Comparison of ENCODE assay signal across 21 cellular contexts in the genomic region with DNA sequence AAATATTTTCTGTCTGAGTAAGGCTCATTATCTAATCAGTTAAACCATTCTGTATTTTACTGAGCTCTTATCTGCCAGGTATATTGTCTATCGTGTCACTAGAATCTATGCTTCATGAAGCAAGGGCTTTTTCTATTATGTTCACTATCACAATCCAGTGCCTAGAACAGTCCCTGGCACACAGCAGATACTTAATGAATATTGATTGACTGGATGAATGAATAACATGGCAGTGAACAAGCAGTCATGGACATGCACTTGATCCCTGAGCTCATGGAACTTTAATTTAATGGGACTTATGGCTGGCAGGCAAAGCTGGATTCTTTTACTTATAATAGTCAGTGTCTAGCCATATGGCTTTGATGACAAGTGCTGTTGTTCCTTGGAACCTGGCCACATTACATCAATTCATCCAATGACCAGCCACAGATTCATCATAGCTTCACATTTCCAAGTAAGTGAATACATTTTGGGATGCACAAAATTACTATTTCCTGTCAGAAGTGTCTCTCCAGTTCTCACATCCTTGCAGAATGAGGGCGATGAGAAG.
DNase-seq lines count a peak whose midpoint lies in the region; ATAC-seq, FAIRE-seq and TF ChIP-seq lines count a peak whose summit lies in the region.
"Had no signal": no experiment of that assay in that cellular context is flagged by ENCODE, and none has a peak within 500 bp of the region (broad histone marks: within the 10 kb centered on the region; RNA-seq: fewer than 3 reads in every experiment).

No MANE protein-coding gene starts in this region.

- no peaks in the 10 kb centered on the region for H3K9me3 Mint-ChIP-seq in type B pancreatic cell

- H3K27me3 Mint-ChIP-seq in type B pancreatic cell, result no peaks in the 10 kb centered on the region

- H3K4me3 Mint-ChIP-seq in type B pancreatic cell, result no peak overlapping the region
- H3K4me3 Mint-ChIP-seq: CD4-positive, alpha-beta memory T cell; T-cell; T-helper 2 cell treated with Interferon-gamma antibody and Interleukin-4, amounts not matched to agents 5 μg/mL and 100 μg/mL, for 36 hours had no signal

- no peak for TF ChIP-seq CTCF in type B pancreatic cell (conservative IDR thresholded peaks at IDR 0.05)

- DNase-seq in NCI-H524 (lab: John Stamatoyannopoulos, UW), result peak; percentile 25 to 71
- no peak for DNase-seq in NCI-H524 treated with DMSO at 0.1 percent for 48 hours (lab: John Stamatoyannopoulos, UW)
- DNase-seq in GM04504 (ENCODE audit: low read depth), result peak; percentile 34
- peak; percentile 53 for DNase-seq in mucosa of gallbladder (ENCODE audit: low spot score)
- DNase-seq in RCC 7860 (ENCODE audit: low spot score), result no peak
- DNase-seq in type B pancreatic cell (ENCODE audit: extremely low spot score, unreplicated experiment), result no peak
- DNase-seq: Caco-2; CD4-positive, alpha-beta memory T cell; DMS153; IMR-90; MV-4-11; NCI-H1105 treated with DMSO at 0.1 percent for 48 hours; NCI-H187; NCI-H69; PC-9; SHP77 treated with DMSO at 0.1 percent for 48 hours; T-cell had no signal

- no peaks in the 10 kb centered on the region for H3K36me3 Mint-ChIP-seq in type B pancreatic cell
- H3K36me3 Mint-ChIP-seq: CD4-positive, alpha-beta memory T cell; T-cell had no signal

- no peak overlapping the region for H3K27ac Mint-ChIP-seq in type B pancreatic cell
- H3K27ac Mint-ChIP-seq: CD4-positive, alpha-beta memory T cell; T-cell; T-helper 2 cell treated with Interferon-gamma antibody and Interleukin-4, amounts not matched to agents 5 μg/mL and 100 μg/mL, for 36 hours had no signal

- no peak for FAIRE-seq in RCC 7860 (lab: Jason Lieb, UNC)
- FAIRE-seq: GM12891 had no signal

- peaks cover 8% of the 10 kb centered on the region for H3K4me1 Mint-ChIP-seq in type B pancreatic cell (ENCODE audit: unreplicated experiment)

- ATAC-seq in SK-N-SH treated with all-trans-retinoic acid at 6 μM for 48 hours, result peak; percentile 10; the same call in 2 of the 3 replicates
- no peak for ATAC-seq in GM19455 (IDR thresholded peaks at IDR 0.05; ENCODE audit: unreplicated experiment)
- ATAC-seq: T-cell had no signal

TF ChIP-seq in SK-N-SH treated with all-trans-retinoic acid at 6 μM for 48 hours, 23 proteins besides CTCF, POLR2A, EP300 and RAD21:
- TF ChIP-seq ISL1 (CRISPR knock-in tag; IDR thresholded peaks at IDR 0.05) (peak; percentile 64), RARB (CRISPR knock-in tag; IDR thresholded peaks at IDR 0.05) (no peak)
- TF ChIP-seq, protein P1, sequence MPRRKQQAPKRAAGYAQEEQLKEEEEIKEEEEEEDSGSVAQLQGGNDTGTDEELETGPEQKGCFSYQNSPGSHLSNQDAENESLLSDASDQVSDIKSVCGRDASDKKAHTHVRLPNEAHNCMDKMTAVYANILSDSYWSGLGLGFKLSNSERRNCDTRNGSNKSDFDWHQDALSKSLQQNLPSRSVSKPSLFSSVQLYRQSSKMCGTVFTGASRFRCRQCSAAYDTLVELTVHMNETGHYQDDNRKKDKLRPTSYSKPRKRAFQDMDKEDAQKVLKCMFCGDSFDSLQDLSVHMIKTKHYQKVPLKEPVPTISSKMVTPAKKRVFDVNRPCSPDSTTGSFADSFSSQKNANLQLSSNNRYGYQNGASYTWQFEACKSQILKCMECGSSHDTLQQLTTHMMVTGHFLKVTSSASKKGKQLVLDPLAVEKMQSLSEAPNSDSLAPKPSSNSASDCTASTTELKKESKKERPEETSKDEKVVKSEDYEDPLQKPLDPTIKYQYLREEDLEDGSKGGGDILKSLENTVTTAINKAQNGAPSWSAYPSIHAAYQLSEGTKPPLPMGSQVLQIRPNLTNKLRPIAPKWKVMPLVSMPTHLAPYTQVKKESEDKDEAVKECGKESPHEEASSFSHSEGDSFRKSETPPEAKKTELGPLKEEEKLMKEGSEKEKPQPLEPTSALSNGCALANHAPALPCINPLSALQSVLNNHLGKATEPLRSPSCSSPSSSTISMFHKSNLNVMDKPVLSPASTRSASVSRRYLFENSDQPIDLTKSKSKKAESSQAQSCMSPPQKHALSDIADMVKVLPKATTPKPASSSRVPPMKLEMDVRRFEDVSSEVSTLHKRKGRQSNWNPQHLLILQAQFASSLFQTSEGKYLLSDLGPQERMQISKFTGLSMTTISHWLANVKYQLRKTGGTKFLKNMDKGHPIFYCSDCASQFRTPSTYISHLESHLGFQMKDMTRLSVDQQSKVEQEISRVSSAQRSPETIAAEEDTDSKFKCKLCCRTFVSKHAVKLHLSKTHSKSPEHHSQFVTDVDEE (CRISPR knock-in tag; IDR thresholded peaks at IDR 0.05), result 0 out of 2 replicates have a peak, but pooled peaks have one; percentile 30

Comparison
In these comparisons a context has a peak if more than half of its experiments do, and no peak if none do; other contexts are left out.
1. DNase-seq: peak in NCI-H524 (2 of 2), GM04504 (single experiment) and mucosa of gallbladder (single experiment); none in NCI-H524 treated with DMSO at 0.1 percent for 48 hours (single experiment), RCC 7860 (single experiment) and type B pancreatic cell (single experiment).